Comparison of ENCODE assay signal across 11 cellular contexts in the genomic region with DNA sequence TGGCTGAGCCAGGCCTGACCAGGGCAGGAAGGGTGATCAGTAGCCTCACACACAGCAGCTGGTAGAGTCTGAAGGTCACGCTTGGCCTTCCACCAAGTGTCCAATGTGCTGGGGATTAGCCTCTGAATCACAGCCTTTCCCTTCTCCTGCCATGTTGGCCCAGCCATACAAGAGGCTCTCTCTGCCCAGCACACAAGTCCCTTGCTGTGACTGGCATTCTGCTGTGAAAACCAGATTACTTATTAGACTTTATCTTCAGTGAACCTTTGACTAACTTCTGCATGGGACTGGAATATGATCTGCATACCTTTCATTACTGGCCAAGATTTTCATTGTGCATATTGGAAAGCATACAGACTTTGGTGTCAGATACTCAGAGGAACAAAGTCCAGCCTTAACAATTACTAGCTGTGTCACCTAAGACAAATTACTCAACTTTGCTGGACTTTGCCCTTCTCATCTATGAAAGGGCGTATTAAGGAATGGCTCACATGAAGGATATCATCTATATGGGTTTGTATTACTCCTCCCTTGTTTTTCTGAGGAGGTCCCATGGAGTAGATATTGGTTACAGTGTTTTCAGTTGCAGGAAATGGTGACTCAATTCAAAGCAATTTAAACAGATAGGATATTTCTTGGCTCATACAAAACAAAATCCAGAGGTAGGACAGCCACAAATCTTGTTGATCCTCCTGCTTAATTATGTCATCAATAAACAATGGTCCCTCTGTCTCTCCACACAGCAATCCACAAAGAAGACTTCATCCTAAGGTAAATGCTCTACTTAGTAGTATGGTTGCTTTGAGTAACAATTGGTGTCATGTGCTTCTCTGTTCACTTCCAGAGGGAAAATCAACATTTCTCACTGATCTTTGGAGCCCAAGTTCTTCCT.
DNase-seq lines count a peak whose midpoint lies in the region; ATAC-seq, FAIRE-seq and TF ChIP-seq lines count a peak whose summit lies in the region.
"Had no signal": no experiment of that assay in that cellular context is flagged by ENCODE, and none has a peak within 500 bp of the region (broad histone marks: within the 10 kb centered on the region; RNA-seq: fewer than 3 reads in every experiment).

No MANE protein-coding gene starts in this region.

- peak; percentile 78 to 84 (median 83) for ATAC-seq in right lobe of liver
- ATAC-seq in esophagus mucosa, result no peak
- ATAC-seq: left lung had no signal

- H3K27ac ChIP-seq in colonic mucosa (peak overlapping the region; percentile 79), right lobe of liver (peak overlapping the region in 1 of 3 donors; percentile 59)
- H3K27ac ChIP-seq: left lung had no signal

- no peak overlapping the region for H3K4me3 ChIP-seq in colonic mucosa
- no peak overlapping the region for H3K4me3 ChIP-seq in right lobe of liver
- H3K4me3 ChIP-seq: left lung had no signal

- H3K27me3 ChIP-seq in colonic mucosa (no peaks in the 10 kb centered on the region), right lobe of liver (no peaks in the 10 kb centered on the region)
- H3K27me3 ChIP-seq: left lung had no signal

- intact Hi-C loops in colonic mucosa (cut with DNase I), result no loop called here
- intact Hi-C loops in right lobe of liver (cut with DNase I), result no loop called here

- no peak for FAIRE-seq in D721Med (lab: Jason Lieb, UNC)

- TF ChIP-seq CTCF in colonic mucosa (IDR thresholded peaks at IDR 0.05) (no peak), right lobe of liver (IDR thresholded peaks at IDR 0.05) (no peak), D721Med (IDR thresholded peaks at IDR 0.05; ENCODE audit: insufficient read depth, missing control alignments) (no peak)

- no peak overlapping the region for H3K9ac ChIP-seq in colonic mucosa (ENCODE audit: low read depth in 2 of 2, low read length in 2 of 2)

- H3K36me3 ChIP-seq in colonic mucosa (no peaks in the 10 kb centered on the region), right lobe of liver (no peaks in the 10 kb centered on the region)
- H3K36me3 ChIP-seq: left lung had no signal

- H3K4me1 ChIP-seq in colonic mucosa (no peaks in the 10 kb centered on the region), right lobe of liver (peaks cover 0 to 23% (median 4%) of the 10 kb centered on the region in 4 donors)
- H3K4me1 ChIP-seq: left lung had no signal

- H3K9me3 ChIP-seq in colonic mucosa, result no peaks in the 10 kb centered on the region
- H3K9me3 ChIP-seq in right lobe of liver, result no peaks in the 10 kb centered on the region
- H3K9me3 ChIP-seq: left lung had no signal

- TF ChIP-seq POLR2A in right lobe of liver (IDR thresholded peaks at IDR 0.05), result no peak

- DNase-seq in AG20443 (ENCODE audit: low spot score), result peak; percentile 72
- DNase-seq in LoVo (ENCODE audit: low spot score), result peak; percentile 95
- DNase-seq in colonic mucosa, result peak; percentile 59
- DNase-seq in right lobe of liver, result peak; percentile 63 to 85 (median 68)
- no peak for DNase-seq in D721Med (ENCODE audit: insufficient read length, low spot score)
- no peak for DNase-seq in NCI-H524 (lab: John Stamatoyannopoulos, UW)
- no peak for DNase-seq in NCI-H1417 treated with DMSO at 0.1 percent for 48 hours (lab: John Stamatoyannopoulos, UW)
- DNase-seq: activated gamma-delta T cell; CD8-positive, alpha-beta memory T cell; left lung had no signal

- 31% methylated on average over 2 of the region's 2 CpGs for WGBS in right lobe of liver (ENCODE audit: insufficient coverage, low coverage, low lambda C conversion rate, missing lambda C conversion rate)

Comparison
In these comparisons a context has a peak if more than half of its experiments do, and no peak if none do; other contexts are left out.
1. DNase-seq: peak in AG20443 (single experiment), LoVo (single experiment), colonic mucosa (single experiment) and right lobe of liver (3 of 3); none in D721Med (single experiment), NCI-H524 (0 of 2) and NCI-H1417 treated with DMSO at 0.1 percent for 48 hours (single experiment).